17 cellular contexts compared by ENCODE assay signal in the genomic region with DNA sequence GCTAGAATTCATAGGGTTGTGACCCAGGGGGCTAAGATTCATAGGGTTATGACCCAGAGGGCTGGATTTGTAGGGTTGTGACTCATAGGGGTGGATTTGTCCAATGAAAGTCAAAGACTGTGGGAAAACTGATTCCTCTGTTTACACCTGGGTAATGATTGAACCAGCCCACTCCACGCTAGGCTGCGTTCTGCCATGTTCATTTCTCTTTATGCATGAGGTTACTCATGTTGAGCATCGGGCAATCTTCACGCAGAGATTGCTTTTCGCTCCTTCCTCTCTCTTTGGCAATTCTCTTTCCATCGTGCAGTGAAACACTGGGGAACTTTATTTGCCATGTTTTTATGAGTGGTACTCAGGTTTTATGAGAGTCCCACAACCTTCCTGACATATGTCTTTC.
DNase-seq lines count a peak whose midpoint lies in the region; ATAC-seq and TF ChIP-seq lines count a peak whose summit lies in the region.
"Had no signal": no experiment of that assay in that cellular context is flagged by ENCODE, and none has a peak within 500 bp of the region (broad histone marks: within the 10 kb centered on the region; RNA-seq: fewer than 3 reads in every experiment).

No MANE protein-coding gene starts in this region.

- peak overlapping the region; percentile 72; the same call in 1 of the 2 replicates for H2AFZ ChIP-seq in GM23338

- H3K4me1 Mint-ChIP-seq in GM23338, result no peaks in the 10 kb centered on the region
- H3K4me1 Mint-ChIP-seq: CD14-positive monocyte; CD8-positive, alpha-beta memory T cell had no signal

- intact Hi-C loops in posterior vena cava (cut with DNase I), result no loop called here
- intact Hi-C loops in left lung (cut with DNase I), result no loop called here

- peaks cover 0 to 19% of the 10 kb centered on the region in 2 donors for H3K9me3 ChIP-seq in left lung
- H3K9me3 ChIP-seq: BE2C had no signal

- ATAC-seq in GM23338 (no peak), HG03095 (IDR thresholded peaks at IDR 0.05; ENCODE audit: unreplicated experiment) (no peak), left lung (no peak)

- H3K9me3 Mint-ChIP-seq in GM23338, result peaks cover 85% of the 10 kb centered on the region

- H4K20me1 ChIP-seq in GM23338 (replicated peaks; ENCODE audit: insufficient read depth), result no peaks in the 10 kb centered on the region
- H4K20me1 ChIP-seq: BLaER1 treated with 17β-estradiol and CSF1 and Interleukin-3, amounts not matched to agents 10 nM and 100 nM had no signal

- in situ Hi-C loops in ACHN (cut with HindIII; ENCODE audit: low pct_ligation_motif_present, low pct_unique_long_range_greater_than_20kb, low sequenced_read_pairs), result no loop called here

- no peak overlapping the region for H3K27ac ChIP-seq in GM23338 (ENCODE audit: low read depth)
- no peak overlapping the region for H3K27ac ChIP-seq in left lung
- H3K27ac ChIP-seq: BLaER1 treated with 17β-estradiol and CSF1 and Interleukin-3, amounts not matched to agents 10 nM and 100 nM had no signal

- peaks cover 4% of the 10 kb centered on the region for H3K27me3 Mint-ChIP-seq in GM23338 (ENCODE audit: insufficient read depth, low read depth, poor library complexity)

- no peak overlapping the region for H3K27ac Mint-ChIP-seq in GM23338
- H3K27ac Mint-ChIP-seq: CD14-positive monocyte; CD4-positive, alpha-beta T cell; CD8-positive, alpha-beta memory T cell had no signal

- TF ChIP-seq CTCF in GM23338 (conservative IDR thresholded peaks at IDR 0.05; ENCODE audit: low read depth in 2 of 2) (no peak), left lung (IDR thresholded peaks at IDR 0.05) (no peak)

- no peaks in the 10 kb centered on the region for H3K36me3 ChIP-seq in GM23338 (ENCODE audit: insufficient read depth)
- H3K36me3 ChIP-seq in left lung, result no peaks in the 10 kb centered on the region
- H3K36me3 ChIP-seq: BE2C; BLaER1 treated with 17β-estradiol and CSF1 and Interleukin-3, amounts not matched to agents 10 nM and 100 nM had no signal

- H3K79me2 ChIP-seq in GM23338 (replicated peaks; ENCODE audit: insufficient read depth), result no peaks in the 10 kb centered on the region

- H3K4me2 ChIP-seq in GM23338, result no peak overlapping the region
- H3K4me2 ChIP-seq: BLaER1 treated with 17β-estradiol and CSF1 and Interleukin-3, amounts not matched to agents 10 nM and 100 nM had no signal

- H3F3A ChIP-seq in GM23338 (replicated peaks; ENCODE audit: low read depth), result no peaks in the 10 kb centered on the region

- H3K4me3 Mint-ChIP-seq in GM23338, result no peak overlapping the region
- H3K4me3 Mint-ChIP-seq: CD14-positive monocyte; CD4-positive, alpha-beta T cell; CD8-positive, alpha-beta memory T cell had no signal

- DNase-seq in ACHN, result peak; percentile 8
- no peak for DNase-seq in GM23338 (ENCODE audit: low spot score)
- peak; percentile 36 for DNase-seq in posterior vena cava (ENCODE audit: low spot score)
- DNase-seq in NCI-H2196 (lab: John Stamatoyannopoulos, UW; ENCODE audit: unreplicated experiment), result no peak
- DNase-seq in left lung, result no peak
- DNase-seq: AML-193; BE2C; CD4-positive, alpha-beta T cell; CD8-positive, alpha-beta memory T cell; COR-L47; DMS153; DND-41; H7; HCEC 1CT had no signal

- no peaks in the 10 kb centered on the region for H3K9me2 ChIP-seq in GM23338 (ENCODE audit: insufficient read depth)

- H3K36me3 Mint-ChIP-seq in GM23338 (ENCODE audit: low read depth), result peaks cover 53% of the 10 kb centered on the region
- H3K36me3 Mint-ChIP-seq: CD14-positive monocyte had no signal

- H3K4me1 ChIP-seq in GM23338 (ENCODE audit: insufficient read depth), result no peaks in the 10 kb centered on the region
- no peaks in the 10 kb centered on the region for H3K4me1 ChIP-seq in left lung
- H3K4me1 ChIP-seq: BE2C had no signal

- H3K4me3 ChIP-seq in GM23338 (no peak overlapping the region), left lung (no peak overlapping the region)
- H3K4me3 ChIP-seq: BLaER1 treated with 17β-estradiol and CSF1 and Interleukin-3, amounts not matched to agents 10 nM and 100 nM had no signal

- H3K27me3 ChIP-seq in GM23338 (ENCODE audit: insufficient read depth) (no peaks in the 10 kb centered on the region), left lung (peaks cover 0 to 4% of the 10 kb centered on the region in 2 donors)
- H3K27me3 ChIP-seq: BE2C; BLaER1 treated with 17β-estradiol and CSF1 and Interleukin-3, amounts not matched to agents 10 nM and 100 nM had no signal

TF ChIP-seq in GM23338, 12 proteins besides CTCF, POLR2A, EP300 and RAD21 (continues in another document):
- TF ChIP-seq, protein P1, sequence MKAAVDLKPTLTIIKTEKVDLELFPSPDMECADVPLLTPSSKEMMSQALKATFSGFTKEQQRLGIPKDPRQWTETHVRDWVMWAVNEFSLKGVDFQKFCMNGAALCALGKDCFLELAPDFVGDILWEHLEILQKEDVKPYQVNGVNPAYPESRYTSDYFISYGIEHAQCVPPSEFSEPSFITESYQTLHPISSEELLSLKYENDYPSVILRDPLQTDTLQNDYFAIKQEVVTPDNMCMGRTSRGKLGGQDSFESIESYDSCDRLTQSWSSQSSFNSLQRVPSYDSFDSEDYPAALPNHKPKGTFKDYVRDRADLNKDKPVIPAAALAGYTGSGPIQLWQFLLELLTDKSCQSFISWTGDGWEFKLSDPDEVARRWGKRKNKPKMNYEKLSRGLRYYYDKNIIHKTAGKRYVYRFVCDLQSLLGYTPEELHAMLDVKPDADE (IDR thresholded peaks at IDR 0.05), result no peak
- TF ChIP-seq STAT1 (IDR thresholded peaks at IDR 0.05; ENCODE audit: unreplicated experiment) (no peak), POLR2AphosphoS5 (IDR thresholded peaks at IDR 0.05; ENCODE audit: low read depth) (no peak), NANOG (IDR thresholded peaks at IDR 0.05; ENCODE audit: borderline replicate concordance) (no peak), EZH2 (IDR thresholded peaks at IDR 0.05; ENCODE audit: low read depth, unreplicated experiment) (no peak), JUNB (IDR thresholded peaks at IDR 0.05; ENCODE audit: unreplicated experiment) (no peak), ZNF114 (CRISPR knock-in tag; IDR thresholded peaks at IDR 0.05) (no peak), EZH2phosphoT487 (IDR thresholded peaks at IDR 0.05; ENCODE audit: unreplicated experiment) (no peak), REST (IDR thresholded peaks at IDR 0.05; ENCODE audit: unreplicated experiment) (no peak), CREB1 (CRISPR knock-in tag; IDR thresholded peaks at IDR 0.05; ENCODE audit: low read depth) (no peak), ZNF331 (CRISPR knock-in tag; IDR thresholded peaks at IDR 0.05; ENCODE audit: low read depth) (no peak)

Comparison
In these comparisons a context has a peak if more than half of its experiments do, and no peak if none do; other contexts are left out.
1. DNase-seq: peak in ACHN (single experiment) and posterior vena cava (single experiment); none in GM23338 (single experiment), NCI-H2196 (single experiment) and left lung (0 of 2).